ENCODE assay signal across 8 cellular contexts in genomic region chr16:67538666-67539101, GRCh38. TPM values are rescaled to one million over a fixed set of nuclear protein-coding genes. Genes with fewer than 3 reads are reported as not detected.
A peak's percentile ranks its signal among the peaks of the same experiment; 100 is the strongest.
DNase-seq lines count a peak whose midpoint lies in the region; ATAC-seq lines count a peak whose summit lies in the region.
"Had no signal": no experiment of that assay in that cellular context is flagged by ENCODE, and none has a peak within 500 bp of the region (broad histone marks: within the 10 kb centered on the region; RNA-seq: fewer than 3 reads in every experiment).

No MANE protein-coding gene starts in this region.

- H3K27me3 Mint-ChIP-seq in activated CD4-positive, alpha-beta T cell treated with anti-CD3 and anti-CD28 coated beads, Interleukin-2, amount 10 ng/mL, durations not matched to agents 24 days and 14 days: peaks cover 18% of the 10 kb centered on the region

- DNase-seq in activated CD4-positive, alpha-beta T cell treated with anti-CD3 and anti-CD28 coated beads, Interleukin-2, amount 10 ng/mL, durations not matched to agents 24 days and 14 days: no peak
- DNase-seq in activated CD4-positive, alpha-beta T cell treated with anti-CD3 and anti-CD28 coated beads for 1 hour: no peak
- DNase-seq in glomerular visceral epithelial cell (ENCODE audit: extremely low spot score) (peak; percentile 56), medulla oblongata (ENCODE audit: extremely low spot score) (no peak)
- DNase-seq: NCI-H187 had no signal

- H3K4me3 Mint-ChIP-seq in activated CD4-positive, alpha-beta T cell treated with anti-CD3 and anti-CD28 coated beads, Interleukin-2, amount 10 ng/mL, durations not matched to agents 24 days and 14 days: peak overlapping the region; percentile 66

- H3K27ac ChIP-seq in temporal lobe (ENCODE audit: low read depth, low read length): peak overlapping the region; percentile 27
- H3K27ac ChIP-seq: A549 had no signal

- ATAC-seq in GM21786 (IDR thresholded peaks at IDR 0.05; ENCODE audit: unreplicated experiment): no peak

- H3K27ac Mint-ChIP-seq in activated CD4-positive, alpha-beta T cell treated with anti-CD3 and anti-CD28 coated beads, Interleukin-2, amount 10 ng/mL, durations not matched to agents 24 days and 14 days: peak overlapping the region; percentile 45

- H3K9me3 Mint-ChIP-seq in activated CD4-positive, alpha-beta T cell treated with anti-CD3 and anti-CD28 coated beads, Interleukin-2, amount 10 ng/mL, durations not matched to agents 24 days and 14 days: no peaks in the 10 kb centered on the region

- intact Hi-C loops in activated CD4-positive, alpha-beta T cell treated with anti-CD3 and anti-CD28 coated beads, Interleukin-2, amount 10 ng/mL, durations not matched to agents 24 days and 14 days (cut with micrococcal nuclease): no loop called here

- peaks cover 33% of the 10 kb centered on the region for H3K4me1 Mint-ChIP-seq in activated CD4-positive, alpha-beta T cell treated with anti-CD3 and anti-CD28 coated beads, Interleukin-2, amount 10 ng/mL, durations not matched to agents 24 days and 14 days

- H3K36me3 Mint-ChIP-seq in activated CD4-positive, alpha-beta T cell treated with anti-CD3 and anti-CD28 coated beads, Interleukin-2, amount 10 ng/mL, durations not matched to agents 24 days and 14 days (ENCODE audit: low read depth): peaks cover 27% of the 10 kb centered on the region

RNA-seq across cellular contexts. Expression of gene RIPOR1, which starts 10.1 kb away (rescaled TPM):
- 23.3 and 27.7 TPM in 2 replicates for total RNA-seq in activated CD4-positive, alpha-beta T cell treated with anti-CD3 and anti-CD28 coated beads, Interleukin-2, amount 10 ng/mL, durations not matched to agents 24 days and 14 days
- total RNA-seq in temporal lobe: 60.5 TPM

RNA-seq across cellular contexts. Expression of gene CTCF, which starts 23.6 kb away (rescaled TPM):
- total RNA-seq in activated CD4-positive, alpha-beta T cell treated with anti-CD3 and anti-CD28 coated beads, Interleukin-2, amount 10 ng/mL, durations not matched to agents 24 days and 14 days: 60.2 and 62.5 TPM in 2 replicates
- 46.2 TPM for total RNA-seq in temporal lobe

RNA-seq across cellular contexts. Expression of gene AGRP, which starts 55.3 kb away (rescaled TPM):
- total RNA-seq in activated CD4-positive, alpha-beta T cell treated with anti-CD3 and anti-CD28 coated beads, Interleukin-2, amount 10 ng/mL, durations not matched to agents 24 days and 14 days: not detected in 2 replicates
- total RNA-seq in temporal lobe: not detected

RNA-seq across cellular contexts. Expression of gene ATP6V0D1, which starts 57.7 kb away (rescaled TPM):
- 30.9 and 31.8 TPM in 2 replicates for total RNA-seq in activated CD4-positive, alpha-beta T cell treated with anti-CD3 and anti-CD28 coated beads, Interleukin-2, amount 10 ng/mL, durations not matched to agents 24 days and 14 days
- total RNA-seq in temporal lobe: 71.1 TPM
